Comparison of ENCODE assay signal across 12 cellular contexts in the genomic region with DNA sequence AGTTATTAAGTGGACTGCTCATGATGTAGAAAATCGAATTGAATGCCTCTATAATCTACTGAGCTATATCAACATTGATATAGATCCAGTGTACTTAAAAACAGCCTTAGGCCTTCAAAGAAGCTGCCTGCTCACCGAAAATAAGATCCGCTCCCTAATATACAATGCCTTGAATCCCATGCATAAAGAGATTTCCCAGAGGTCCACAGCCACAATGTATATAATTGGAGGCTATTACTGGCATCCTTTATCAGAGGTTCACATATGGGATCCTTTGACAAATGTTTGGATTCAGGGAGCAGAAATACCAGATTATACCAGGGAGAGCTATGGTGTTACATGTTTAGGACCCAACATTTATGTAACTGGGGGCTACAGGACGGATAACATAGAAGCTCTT. TPM values are rescaled to one million over a fixed set of nuclear protein-coding genes. Genes with fewer than 3 reads are reported as not detected.
DNase-seq lines count a peak whose midpoint lies in the region; ATAC-seq and TF ChIP-seq lines count a peak whose summit lies in the region.
"Had no signal": no experiment of that assay in that cellular context is flagged by ENCODE, and none has a peak within 500 bp of the region (broad histone marks: within the 10 kb centered on the region; RNA-seq: fewer than 3 reads in every experiment).

No MANE protein-coding gene starts in this region.

- H3K4me1 ChIP-seq in right cardiac atrium (ENCODE audit: control insufficient read depth, insufficient read depth, low read length) (no peaks in the 10 kb centered on the region), iPS-20b (ENCODE audit: insufficient read depth, low read length) (peaks cover 15% of the 10 kb centered on the region)

- no peaks in the 10 kb centered on the region for H3K9me3 ChIP-seq in right cardiac atrium (ENCODE audit: control insufficient read depth, low read length)
- no peaks in the 10 kb centered on the region for H3K9me3 ChIP-seq in WERI-Rb-1 (ENCODE audit: severe bottlenecking)
- no peaks in the 10 kb centered on the region for H3K9me3 ChIP-seq in iPS-20b (ENCODE audit: insufficient read depth, low read depth, low read length)

- DNase-seq in right cardiac atrium (no peak), left ventricle myocardium superior (no peak), WERI-Rb-1 (no peak), NCI-H446 treated with DMSO at 0.1 percent for 48 hours (lab: John Stamatoyannopoulos, UW) (no peak)
- DNase-seq: activated effector memory CD4-positive, alpha-beta T cell treated with Interleukin-2 at 50 U/mL for 16 hours; central memory CD4-positive, alpha-beta T cell; NCI-H446; stimulated activated CD8-positive, alpha-beta memory T cell treated with anti-CD3 and anti-CD28 coated beads, Interleukin-4, amount 100 ng/mL, for 48 hours had no signal

- H3K9ac ChIP-seq in iPS-20b (ENCODE audit: low read depth, low read length), result peak overlapping the region; percentile 95; the same call in 1 of the 2 replicates

- peak overlapping the region; percentile 88 for H3K4me3 ChIP-seq in right cardiac atrium (ENCODE audit: low read length)
- peak overlapping the region; percentile 86; the same call in 1 of the 2 replicates for H3K4me3 ChIP-seq in WERI-Rb-1 (ENCODE audit: low read depth, low read length)
- H3K4me3 ChIP-seq in iPS-20b (ENCODE audit: low read length), result peak overlapping the region; percentile 91; the same call in 1 of the 2 replicates

- ATAC-seq in right cardiac atrium (no peak), left ventricle myocardium superior (no peak), HG02588 (IDR thresholded peaks at IDR 0.05; ENCODE audit: unreplicated experiment) (no peak), GM18907 (IDR thresholded peaks at IDR 0.05; ENCODE audit: unreplicated experiment) (no peak), GM19328 (IDR thresholded peaks at IDR 0.05; ENCODE audit: unreplicated experiment) (no peak)

- H3K27ac ChIP-seq in right cardiac atrium (ENCODE audit: low read length) (no peak overlapping the region), WERI-Rb-1 (no peak overlapping the region), iPS-20b (ENCODE audit: low read length) (no peak overlapping the region)

- intact Hi-C loops in right cardiac atrium (cut with DNase I), result no loop called here
- intact Hi-C loops in left ventricle myocardium superior (cut with micrococcal nuclease), result no loop called here

- H3K27me3 ChIP-seq in right cardiac atrium (ENCODE audit: control insufficient read depth, insufficient read depth) (no peaks in the 10 kb centered on the region), WERI-Rb-1 (ENCODE audit: insufficient read depth, low read depth, severe bottlenecking) (no peaks in the 10 kb centered on the region), iPS-20b (ENCODE audit: insufficient read depth, low read length) (peaks cover 14% of the 10 kb centered on the region)

- WGBS in right cardiac atrium, result 88% methylated on average over 4 of the region's 4 CpGs

- no peak for TF ChIP-seq CTCF in WERI-Rb-1 (IDR thresholded peaks at IDR 0.05; ENCODE audit: low read depth, low read length)

- H3K36me3 ChIP-seq in WERI-Rb-1 (peaks cover 46% of the 10 kb centered on the region), iPS-20b (ENCODE audit: insufficient read depth, low read depth, low read length) (peaks cover 31% of the 10 kb centered on the region; the same call in 1 of the 2 replicates)

RNA-seq across cellular contexts. Expression of gene KLHL23, which starts 2.0 kb away (rescaled TPM):
- 10 to 100 TPM; 22.5 to 29.5 (median 25.7) TPM for total RNA-seq in right cardiac atrium
- 16.7 TPM for polyA plus RNA-seq in right cardiac atrium
- 23.0 TPM for total RNA-seq in left ventricle myocardium superior

RNA-seq across cellular contexts. Expression of gene PHOSPHO2, which starts 41.4 kb away (rescaled TPM):
- total RNA-seq in right cardiac atrium (1 to 10 TPM; 4.1 to 5.9 (median 4.4) TPM), left ventricle myocardium superior (3.4 TPM)
- 3.5 TPM for polyA plus RNA-seq in right cardiac atrium

RNA-seq across cellular contexts. Expression of gene CFAP210, which starts 41.4 kb away (rescaled TPM):
- total RNA-seq in right cardiac atrium (not detected), left ventricle myocardium superior (not detected)
- polyA plus RNA-seq in right cardiac atrium, result 0.14 TPM
